8 cellular contexts compared by ENCODE assay signal in genomic region chr2:127701651-127702394, GRCh38.
DNase-seq lines count a peak whose midpoint lies in the region; ATAC-seq lines count a peak whose summit lies in the region.

No MANE protein-coding gene starts in this region.

- peak; percentile 77 for DNase-seq in AG08395 (ENCODE audit: low spot score)
- peak; percentile 90 for DNase-seq in NCI-H2227 (lab: John Stamatoyannopoulos, UW; ENCODE audit: unreplicated experiment)
- peak; percentile 53 for DNase-seq in cerebellar cortex (ENCODE audit: low spot score)
- peak; percentile 82 for DNase-seq in kidney tubule cell (ENCODE audit: low spot score)
- peak; percentile 37 to 65 (median 55) for DNase-seq in stimulated activated CD4-positive, alpha-beta T cell treated with anti-CD3 and anti-CD28 coated beads, Interleukin-1b, Interleukin-23, amount 100 ng/mL, for 24 hours (ENCODE audit: low read depth in 4 of 4, low spot score in 1 of 4)

- peak; percentile 56 for ATAC-seq in GM18868 (IDR thresholded peaks at IDR 0.05; ENCODE audit: unreplicated experiment)
- peak; percentile 42 for ATAC-seq in HG03097 (IDR thresholded peaks at IDR 0.05; ENCODE audit: low FRiP score, unreplicated experiment)
- ATAC-seq in activated CD4-positive, CD25-positive, alpha-beta regulatory T cell treated with anti-CD3 and anti-CD28 coated beads, Interleukin-2, amount 50 U/mL, for 24 hours: peak; percentile 78 to 81

Comparison
In these comparisons a context has a peak if more than half of its experiments do, and no peak if none do; other contexts are left out.
1. Peak in every context shown above with its lines: DNase-seq and ATAC-seq.